ENCODE assay signal across 12 cellular contexts in genomic region chr1:190479537-190479936, GRCh38. TPM values are rescaled to one million over a fixed set of nuclear protein-coding genes. Genes with fewer than 3 reads are reported as not detected.
DNase-seq lines count a peak whose midpoint lies in the region; ATAC-seq and TF ChIP-seq lines count a peak whose summit lies in the region.
"Had no signal": no experiment of that assay in that cellular context is flagged by ENCODE, and none has a peak within 500 bp of the region (broad histone marks: within the 10 kb centered on the region; RNA-seq: fewer than 3 reads in every experiment).

No MANE protein-coding gene starts in this region.

- H3K27me3 Mint-ChIP-seq in Calu3 (ENCODE audit: unreplicated experiment) (no peaks in the 10 kb centered on the region), mesothelial cell of epicardium (ENCODE audit: low read depth) (peaks cover 69% of the 10 kb centered on the region)

- DNase-seq in Calu3, result no peak
- DNase-seq in NCI-H1105 treated with DMSO at 0.1 percent for 48 hours (lab: John Stamatoyannopoulos, UW), result peak; percentile 13
- no peak for DNase-seq in mesothelial cell of epicardium (ENCODE audit: low spot score in 2 of 2, unreplicated experiment in 2 of 2)
- DNase-seq in SJCRH30, result no peak
- no peak for DNase-seq in A172 (ENCODE audit: low spot score)
- DNase-seq in middle frontal gyrus (ENCODE audit: extremely low spot score, low spot score), result no peak
- DNase-seq: activated CD8-positive, alpha-beta memory T cell treated with anti-CD3 and anti-CD28 coated beads, Interleukin-2, amount 10 ng/mL, durations not matched to agents 7 days and 5 days; activated naive CD8-positive, alpha-beta T cell treated with anti-CD3 and anti-CD28 coated beads, Interleukin-2, amount 10 ng/mL, durations not matched to agents 7 days and 5 days; Kasumi-1; T-helper 9 cell had no signal

- CTCF ChIA-PET in Calu3 (lab: Charles Lee), result no interaction called here

- H3K27ac Mint-ChIP-seq in Calu3 (ENCODE audit: unreplicated experiment), result no peak overlapping the region
- H3K27ac Mint-ChIP-seq in mesothelial cell of epicardium, result no peak overlapping the region
- H3K27ac Mint-ChIP-seq: activated CD8-positive, alpha-beta memory T cell treated with anti-CD3 and anti-CD28 coated beads, Interleukin-2, amount 10 ng/mL, durations not matched to agents 7 days and 5 days; activated naive CD8-positive, alpha-beta T cell treated with anti-CD3 and anti-CD28 coated beads, Interleukin-2, amount 10 ng/mL, durations not matched to agents 7 days and 5 days had no signal

- no peaks in the 10 kb centered on the region for H3K27me3 ChIP-seq in SJCRH30

- H3K4me1 ChIP-seq in SJCRH30, result no peaks in the 10 kb centered on the region

- intact Hi-C loops in Calu3 (cut with micrococcal nuclease; ENCODE audit: unreplicated experiment), result no loop called here

- ATAC-seq in GM19324 (IDR thresholded peaks at IDR 0.05; ENCODE audit: low FRiP score, unreplicated experiment), result no peak
- ATAC-seq: activated CD8-positive, alpha-beta memory T cell treated with anti-CD3 and anti-CD28 coated beads, Interleukin-2, amount 10 ng/mL, durations not matched to agents 7 days and 5 days had no signal

- H3K4me3 ChIP-seq in SJCRH30, result no peak overlapping the region

- no peaks in the 10 kb centered on the region for H3K36me3 ChIP-seq in SJCRH30

- no peaks in the 10 kb centered on the region for H3K9me3 ChIP-seq in SJCRH30 (replicated peaks)

- H3K36me3 Mint-ChIP-seq in Calu3 (ENCODE audit: insufficient read depth, unreplicated experiment) (peaks cover 15% of the 10 kb centered on the region), mesothelial cell of epicardium (no peaks in the 10 kb centered on the region)
- H3K36me3 Mint-ChIP-seq: activated CD8-positive, alpha-beta memory T cell treated with anti-CD3 and anti-CD28 coated beads, Interleukin-2, amount 10 ng/mL, durations not matched to agents 7 days and 5 days; activated naive CD8-positive, alpha-beta T cell treated with anti-CD3 and anti-CD28 coated beads, Interleukin-2, amount 10 ng/mL, durations not matched to agents 7 days and 5 days had no signal

- TF ChIP-seq CTCF in Calu3 (IDR thresholded peaks at IDR 0.05; ENCODE audit: unreplicated experiment) (no peak), VCaP (conservative IDR thresholded peaks at IDR 0.05) (peak; percentile 22), mesothelial cell of epicardium (IDR thresholded peaks at IDR 0.05; ENCODE audit: unreplicated experiment) (no peak)

- H3K9me3 Mint-ChIP-seq in Calu3 (ENCODE audit: low read depth, unreplicated experiment) (no peaks in the 10 kb centered on the region), mesothelial cell of epicardium (no peaks in the 10 kb centered on the region)

- peaks cover 11% of the 10 kb centered on the region for H3K4me1 Mint-ChIP-seq in Calu3 (ENCODE audit: low read depth, unreplicated experiment)
- peaks cover 37% of the 10 kb centered on the region for H3K4me1 Mint-ChIP-seq in mesothelial cell of epicardium

- no TSS peak for BruUV-seq in Calu3 (replicated peaks; lab: Mats Ljungman, UMichigan)

- peak overlapping the region; percentile 90 for H3K27ac ChIP-seq in VCaP
- no peak overlapping the region for H3K27ac ChIP-seq in SJCRH30

- H3K4me3 Mint-ChIP-seq in Calu3 (ENCODE audit: low read depth, unreplicated experiment), result peak overlapping the region; percentile 79
- H3K4me3 Mint-ChIP-seq in mesothelial cell of epicardium, result peak overlapping the region; percentile 76
- H3K4me3 Mint-ChIP-seq: activated CD8-positive, alpha-beta memory T cell treated with anti-CD3 and anti-CD28 coated beads, Interleukin-2, amount 10 ng/mL, durations not matched to agents 7 days and 5 days; activated naive CD8-positive, alpha-beta T cell treated with anti-CD3 and anti-CD28 coated beads, Interleukin-2, amount 10 ng/mL, durations not matched to agents 7 days and 5 days had no signal

RNA-seq across cellular contexts. Expression of gene BRINP3, which starts 1.9 kb away (rescaled TPM):
- total RNA-seq in Calu3 (2022) (not detected in 2 replicates), mesothelial cell of epicardium (0.09 to 0.25 TPM (median 0.22 TPM) in 3 replicates)
- not detected in 2 replicates for total RNA-seq in SJCRH30 (2014; rRNA removed; shearing (Covaris generic))
- not detected in 2 replicates for total RNA-seq in A172 (2014; rRNA removed; shearing (Covaris generic))
- total RNA-seq: activated CD8-positive, alpha-beta memory T cell treated with anti-CD3 and anti-CD28 coated beads, Interleukin-2, amount 10 ng/mL, durations not matched to agents 7 days and 5 days; activated naive CD8-positive, alpha-beta T cell treated with anti-CD3 and anti-CD28 coated beads, Interleukin-2, amount 10 ng/mL, durations not matched to agents 7 days and 5 days had no signal
